Comparison of ENCODE assay signal across 1 cellular context in the genomic region with DNA sequence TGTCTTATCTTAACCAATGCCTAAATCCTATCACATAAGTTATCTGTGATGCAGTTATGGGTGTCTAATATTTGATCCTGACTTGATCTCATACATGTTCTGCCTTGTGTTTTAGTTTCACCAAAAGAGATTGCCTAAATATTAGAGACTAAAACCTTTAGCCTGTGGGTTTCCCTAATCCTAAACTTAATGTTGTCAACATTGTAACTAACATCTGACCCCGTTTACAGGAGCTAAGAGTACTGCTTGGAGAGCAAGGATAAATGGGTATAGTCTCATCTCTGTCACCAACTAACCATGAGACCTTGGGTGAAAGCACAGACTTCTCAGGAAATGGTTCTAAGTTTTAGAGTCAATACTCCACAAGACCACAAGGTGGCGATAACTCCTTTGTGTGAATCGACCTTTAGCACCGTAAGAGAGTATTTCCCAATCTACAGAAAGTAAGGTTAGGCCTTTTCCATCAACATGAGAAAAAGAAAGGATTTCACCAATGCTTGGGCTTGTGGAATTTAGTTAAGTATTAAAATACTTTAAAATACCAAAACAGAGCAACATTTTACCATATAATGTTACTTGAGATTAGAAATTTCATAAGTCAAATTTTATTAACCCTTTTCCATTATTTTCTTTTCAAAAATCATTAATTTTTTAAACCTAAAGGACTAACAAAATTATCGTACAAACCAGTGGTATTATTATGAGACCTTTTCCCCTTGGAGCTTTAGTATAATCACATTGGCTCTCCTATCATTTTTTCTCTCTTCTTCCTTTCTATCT.
TF ChIP-seq lines count a peak whose summit lies in the region.

No MANE protein-coding gene starts in this region.

TF ChIP-seq in GM23338, 12 proteins besides CTCF, POLR2A, EP300 and RAD21 (continued from another document):
- TF ChIP-seq, protein P1, sequence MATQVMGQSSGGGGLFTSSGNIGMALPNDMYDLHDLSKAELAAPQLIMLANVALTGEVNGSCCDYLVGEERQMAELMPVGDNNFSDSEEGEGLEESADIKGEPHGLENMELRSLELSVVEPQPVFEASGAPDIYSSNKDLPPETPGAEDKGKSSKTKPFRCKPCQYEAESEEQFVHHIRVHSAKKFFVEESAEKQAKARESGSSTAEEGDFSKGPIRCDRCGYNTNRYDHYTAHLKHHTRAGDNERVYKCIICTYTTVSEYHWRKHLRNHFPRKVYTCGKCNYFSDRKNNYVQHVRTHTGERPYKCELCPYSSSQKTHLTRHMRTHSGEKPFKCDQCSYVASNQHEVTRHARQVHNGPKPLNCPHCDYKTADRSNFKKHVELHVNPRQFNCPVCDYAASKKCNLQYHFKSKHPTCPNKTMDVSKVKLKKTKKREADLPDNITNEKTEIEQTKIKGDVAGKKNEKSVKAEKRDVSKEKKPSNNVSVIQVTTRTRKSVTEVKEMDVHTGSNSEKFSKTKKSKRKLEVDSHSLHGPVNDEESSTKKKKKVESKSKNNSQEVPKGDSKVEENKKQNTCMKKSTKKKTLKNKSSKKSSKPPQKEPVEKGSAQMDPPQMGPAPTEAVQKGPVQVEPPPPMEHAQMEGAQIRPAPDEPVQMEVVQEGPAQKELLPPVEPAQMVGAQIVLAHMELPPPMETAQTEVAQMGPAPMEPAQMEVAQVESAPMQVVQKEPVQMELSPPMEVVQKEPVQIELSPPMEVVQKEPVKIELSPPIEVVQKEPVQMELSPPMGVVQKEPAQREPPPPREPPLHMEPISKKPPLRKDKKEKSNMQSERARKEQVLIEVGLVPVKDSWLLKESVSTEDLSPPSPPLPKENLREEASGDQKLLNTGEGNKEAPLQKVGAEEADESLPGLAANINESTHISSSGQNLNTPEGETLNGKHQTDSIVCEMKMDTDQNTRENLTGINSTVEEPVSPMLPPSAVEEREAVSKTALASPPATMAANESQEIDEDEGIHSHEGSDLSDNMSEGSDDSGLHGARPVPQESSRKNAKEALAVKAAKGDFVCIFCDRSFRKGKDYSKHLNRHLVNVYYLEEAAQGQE (IDR thresholded peaks at IDR 0.05; ENCODE audit: unreplicated experiment), result no peak
- TF ChIP-seq EZH2phosphoT487 (IDR thresholded peaks at IDR 0.05; ENCODE audit: unreplicated experiment), result no peak
- no peak for TF ChIP-seq CREB1 (CRISPR knock-in tag; IDR thresholded peaks at IDR 0.05; ENCODE audit: low read depth)
- TF ChIP-seq NANOG (IDR thresholded peaks at IDR 0.05; ENCODE audit: borderline replicate concordance), result no peak
- TF ChIP-seq, protein P2, sequence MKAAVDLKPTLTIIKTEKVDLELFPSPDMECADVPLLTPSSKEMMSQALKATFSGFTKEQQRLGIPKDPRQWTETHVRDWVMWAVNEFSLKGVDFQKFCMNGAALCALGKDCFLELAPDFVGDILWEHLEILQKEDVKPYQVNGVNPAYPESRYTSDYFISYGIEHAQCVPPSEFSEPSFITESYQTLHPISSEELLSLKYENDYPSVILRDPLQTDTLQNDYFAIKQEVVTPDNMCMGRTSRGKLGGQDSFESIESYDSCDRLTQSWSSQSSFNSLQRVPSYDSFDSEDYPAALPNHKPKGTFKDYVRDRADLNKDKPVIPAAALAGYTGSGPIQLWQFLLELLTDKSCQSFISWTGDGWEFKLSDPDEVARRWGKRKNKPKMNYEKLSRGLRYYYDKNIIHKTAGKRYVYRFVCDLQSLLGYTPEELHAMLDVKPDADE (IDR thresholded peaks at IDR 0.05), result no peak
